8 cellular contexts compared by ENCODE assay signal in the genomic region with DNA sequence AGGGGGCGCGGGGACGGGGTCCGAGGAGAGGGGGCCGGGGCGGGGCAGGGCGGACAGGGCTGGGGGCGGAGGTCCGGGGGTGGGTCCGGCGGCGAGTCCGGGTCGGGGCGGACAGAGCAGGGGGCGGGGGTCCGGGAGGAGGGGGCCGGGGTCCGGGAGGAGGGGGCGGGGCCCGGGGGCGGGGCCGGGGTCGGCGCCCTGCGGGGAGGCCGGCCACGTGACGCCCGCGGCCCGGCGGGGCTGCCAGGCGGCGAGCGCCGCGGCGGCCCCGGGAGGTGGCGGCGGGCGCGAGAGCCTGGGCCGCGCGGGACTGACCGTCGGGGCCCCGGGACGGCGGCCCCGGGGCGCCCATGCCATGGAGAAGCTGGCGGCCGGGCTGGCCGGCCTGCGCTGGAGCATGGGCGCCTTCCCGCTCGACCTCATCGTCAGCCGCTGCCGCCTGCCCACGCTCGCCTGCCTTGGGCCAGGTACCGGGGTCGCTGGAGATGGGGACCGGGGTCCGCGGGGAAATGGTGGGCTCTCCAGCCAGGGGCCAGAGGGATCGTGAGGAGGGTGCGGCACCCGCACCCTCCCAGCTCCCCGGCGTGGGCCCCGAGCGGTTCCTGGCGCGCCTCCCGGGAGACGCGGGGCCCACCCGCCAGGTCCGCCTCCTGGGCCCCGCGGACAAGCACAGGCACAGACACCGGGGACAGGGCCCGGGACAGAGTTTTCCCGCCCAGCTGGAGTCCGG. TPM values are rescaled to one million over a fixed set of nuclear protein-coding genes. Genes with fewer than 3 reads are reported as not detected.
DNase-seq lines count a peak whose midpoint lies in the region; ATAC-seq and TF ChIP-seq lines count a peak whose summit lies in the region.

Gene GAREM2, plus strand, starts transcription at position 223 of the 730 bp plus-strand sequence. Its CDS starts 133 bp downstream, at position 356.

- H3K27me3 Mint-ChIP-seq in activated CD4-positive, alpha-beta T cell treated with anti-CD3 and anti-CD28 coated beads, Interleukin-2, amount 10 ng/mL, durations not matched to agents 7 days and 5 days: peaks cover 35% of the 10 kb centered on the region
- H3K27me3 Mint-ChIP-seq in activated T-helper 1 cell treated with anti-CD3 and anti-CD28 coated beads, Interleukin-12 subunit alpha, Interleukin-12 subunit beta, Interleukin-2, Interleukin-4 antibody, amounts not matched to agents 30 ng/mL and 10 ng/mL and 1 ng/mL, durations not matched to agents 14 hours and 24 hours and 36 hours (ENCODE audit: insufficient read depth): peaks cover 45% of the 10 kb centered on the region

- peaks cover 4% of the 10 kb centered on the region for H3K4me1 ChIP-seq in iPS-15b (ENCODE audit: control insufficient read depth, insufficient read depth, low read length)
- peaks cover 14 to 21% (median 16%) of the 10 kb centered on the region in 4 donors for H3K4me1 ChIP-seq in stomach

- no peaks in the 10 kb centered on the region for H3K9me3 Mint-ChIP-seq in activated CD4-positive, alpha-beta T cell treated with anti-CD3 and anti-CD28 coated beads, Interleukin-2, amount 10 ng/mL, durations not matched to agents 7 days and 5 days
- no peaks in the 10 kb centered on the region for H3K9me3 Mint-ChIP-seq in activated T-helper 1 cell treated with anti-CD3 and anti-CD28 coated beads, Interleukin-12 subunit alpha, Interleukin-12 subunit beta, Interleukin-2, Interleukin-4 antibody, amounts not matched to agents 30 ng/mL and 10 ng/mL and 1 ng/mL, durations not matched to agents 14 hours and 24 hours and 36 hours

- H3K4me1 Mint-ChIP-seq in activated CD4-positive, alpha-beta T cell treated with anti-CD3 and anti-CD28 coated beads, Interleukin-2, amount 10 ng/mL, durations not matched to agents 7 days and 5 days: peaks cover 16% of the 10 kb centered on the region
- peaks cover 17% of the 10 kb centered on the region for H3K4me1 Mint-ChIP-seq in activated T-helper 1 cell treated with anti-CD3 and anti-CD28 coated beads, Interleukin-12 subunit alpha, Interleukin-12 subunit beta, Interleukin-2, Interleukin-4 antibody, amounts not matched to agents 30 ng/mL and 10 ng/mL and 1 ng/mL, durations not matched to agents 14 hours and 24 hours and 36 hours (ENCODE audit: low read depth)

- intact Hi-C loops in activated T-helper 1 cell treated with anti-CD3 and anti-CD28 coated beads, Interleukin-12 subunit alpha, Interleukin-12 subunit beta, Interleukin-2, Interleukin-4 antibody, amounts not matched to agents 30 ng/mL and 10 ng/mL and 1 ng/mL, durations not matched to agents 14 hours and 24 hours and 36 hours (cut with micrococcal nuclease): loop anchor here (5.0 kb wide), 1 partner anchor 159 kb away; no protein-coding TSS in a partner anchor
- intact Hi-C loops in stomach (cut with DNase I; ENCODE audit: low total_unique reads): no loop called here

- no peak for ATAC-seq in HG02798 (IDR thresholded peaks at IDR 0.05; ENCODE audit: poor library complexity, unreplicated experiment)

- H3K27me3 ChIP-seq in iPS-15b (ENCODE audit: control insufficient read depth, insufficient read depth, low read length) (peaks cover 3% of the 10 kb centered on the region), stomach (peaks cover 10 to 62% (median 35%) of the 10 kb centered on the region in 3 donors)

- H3K9me3 ChIP-seq in iPS-15b (ENCODE audit: control insufficient read depth, insufficient read depth, low read length) (no peaks in the 10 kb centered on the region), stomach (no peaks in the 10 kb centered on the region)

- CTCF ChIA-PET in activated CD4-positive, alpha-beta T cell treated with anti-CD3 and anti-CD28 coated beads, Interleukin-2, amount 10 ng/mL, durations not matched to agents 7 days and 5 days (lab: Charles Lee): interaction anchor here (6.2 kb wide), 1 partner anchor 10 kb away, joined by 24 read pairs; no protein-coding TSS in a partner anchor

- H3K27ac Mint-ChIP-seq in activated CD4-positive, alpha-beta T cell treated with anti-CD3 and anti-CD28 coated beads, Interleukin-2, amount 10 ng/mL, durations not matched to agents 7 days and 5 days: no peak within 1 kb of the TSS
- H3K27ac Mint-ChIP-seq in activated T-helper 1 cell treated with anti-CD3 and anti-CD28 coated beads, Interleukin-12 subunit alpha, Interleukin-12 subunit beta, Interleukin-2, Interleukin-4 antibody, amounts not matched to agents 30 ng/mL and 10 ng/mL and 1 ng/mL, durations not matched to agents 14 hours and 24 hours and 36 hours: peak within 1 kb of the TSS; percentile 68

- H3K36me3 ChIP-seq in iPS-15b (ENCODE audit: control insufficient read depth, insufficient read depth, low read length) (no peaks in the 10 kb centered on the region), stomach (no peaks in the 10 kb centered on the region)

- TF ChIP-seq CTCF in stomach (IDR thresholded peaks at IDR 0.05): no peak

- no peak for TF ChIP-seq EP300 in stomach (IDR thresholded peaks at IDR 0.05)

- peak within 1 kb of the TSS; percentile 68 for H3K4me3 Mint-ChIP-seq in activated CD4-positive, alpha-beta T cell treated with anti-CD3 and anti-CD28 coated beads, Interleukin-2, amount 10 ng/mL, durations not matched to agents 7 days and 5 days
- H3K4me3 Mint-ChIP-seq in activated T-helper 1 cell treated with anti-CD3 and anti-CD28 coated beads, Interleukin-12 subunit alpha, Interleukin-12 subunit beta, Interleukin-2, Interleukin-4 antibody, amounts not matched to agents 30 ng/mL and 10 ng/mL and 1 ng/mL, durations not matched to agents 14 hours and 24 hours and 36 hours: peak within 1 kb of the TSS; percentile 85

- no peak for TF ChIP-seq POLR2A in stomach (IDR thresholded peaks at IDR 0.05)

- 0 to 2% (median 1%) methylated on average over 17 to 89 of the region's 91 CpGs for WGBS in stomach, 5 donors

- DNase-seq in activated CD4-positive, alpha-beta T cell treated with anti-CD3 and anti-CD28 coated beads, Interleukin-2, amount 10 ng/mL, durations not matched to agents 7 days and 5 days: no peak
- DNase-seq in activated CD4-positive, alpha-beta T cell treated with anti-CD3 and anti-CD28 coated beads for 1 hour: no peak
- DNase-seq in activated T-helper 1 cell treated with anti-CD3 and anti-CD28 coated beads, Interleukin-12 subunit alpha, Interleukin-12 subunit beta, Interleukin-2, Interleukin-4 antibody, amounts not matched to agents 30 ng/mL and 10 ng/mL and 1 ng/mL, durations not matched to agents 14 hours and 24 hours and 36 hours (ENCODE audit: low spot score): no peak
- no peak for DNase-seq in stomach
- no peak for DNase-seq in stimulated activated CD4-positive, alpha-beta T cell treated with anti-CD3 and anti-CD28 coated beads, Interleukin-2, amount 100 ng/mL, for 24 hours
- DNase-seq in NCI-H2081 treated with DMSO at 0.1 percent for 48 hours (lab: John Stamatoyannopoulos, UW): no peak

- POLR2A ChIA-PET in activated CD4-positive, alpha-beta T cell treated with anti-CD3 and anti-CD28 coated beads, Interleukin-2, amount 10 ng/mL, durations not matched to agents 7 days and 5 days (lab: Charles Lee): interaction anchor here (0.5 kb wide), 1 partner anchor 263 kb away, joined by 3 read pairs; no protein-coding TSS in a partner anchor

- H3K27ac ChIP-seq in stomach: no peak within 1 kb of the TSS

- H3K36me3 Mint-ChIP-seq in activated CD4-positive, alpha-beta T cell treated with anti-CD3 and anti-CD28 coated beads, Interleukin-2, amount 10 ng/mL, durations not matched to agents 7 days and 5 days (ENCODE audit: low read depth): peaks cover 2% of the 10 kb centered on the region
- no peaks in the 10 kb centered on the region for H3K36me3 Mint-ChIP-seq in activated T-helper 1 cell treated with anti-CD3 and anti-CD28 coated beads, Interleukin-12 subunit alpha, Interleukin-12 subunit beta, Interleukin-2, Interleukin-4 antibody, amounts not matched to agents 30 ng/mL and 10 ng/mL and 1 ng/mL, durations not matched to agents 14 hours and 24 hours and 36 hours (ENCODE audit: low read depth)

- H3K4me3 ChIP-seq in iPS-15b (ENCODE audit: low read depth, low read length) (peak within 1 kb of the TSS; percentile 67), stomach (peak within 1 kb of the TSS; percentile 47 to 57 (median 52))

- no peak within 1 kb of the TSS for H3K9ac ChIP-seq in iPS-15b (ENCODE audit: low read depth, low read length)

RNA-seq across cellular contexts. Expression of gene GAREM2, which starts in this region (rescaled TPM):
- 1 to 10 TPM; 2.9 to 3.5 TPM for total RNA-seq in activated CD4-positive, alpha-beta T cell treated with anti-CD3 and anti-CD28 coated beads, Interleukin-2, amount 10 ng/mL, durations not matched to agents 7 days and 5 days
- 6.1 and 7.4 TPM in 2 replicates for total RNA-seq in activated T-helper 1 cell treated with anti-CD3 and anti-CD28 coated beads, Interleukin-12 subunit alpha, Interleukin-12 subunit beta, Interleukin-2, Interleukin-4 antibody, amounts not matched to agents 30 ng/mL and 10 ng/mL and 1 ng/mL, durations not matched to agents 14 hours and 24 hours and 36 hours
- total RNA-seq in stomach: 1 to 10 TPM in 2 of 5 donors, under 1 TPM in 1, not detected in 2; under 0.01 to 2.3 (median 1.5) TPM
- 1 to 10 TPM in 1 of 3 donors, under 1 TPM in 2; 0.83 to 1.7 (median 0.87) TPM for polyA plus RNA-seq in stomach
